12 cellular contexts compared by ENCODE assay signal in genomic region chr7:128915271-128915819, GRCh38. TPM values are rescaled to one million over a fixed set of nuclear protein-coding genes. Genes with fewer than 3 reads are reported as not detected.
DNase-seq lines count a peak whose midpoint lies in the region; ATAC-seq, FAIRE-seq and TF ChIP-seq lines count a peak whose summit lies in the region.
"Had no signal": no experiment of that assay in that cellular context is flagged by ENCODE, and none has a peak within 500 bp of the region (broad histone marks: within the 10 kb centered on the region; RNA-seq: fewer than 3 reads in every experiment).

No MANE protein-coding gene starts in this region.

- no peak for DNase-seq in stimulated activated naive CD8-positive, alpha-beta T cell treated with anti-CD3 and anti-CD28 coated beads, Interleukin-15, Interleukin-2, amounts not matched to agents 100 U/mL and 50 U/mL, for 24 hours
- DNase-seq in GM12878 (ENCODE audit: low read depth, low spot score) (no peak), naive B cell (no peak), foreskin keratinocyte (no peak)

- CTCF ChIA-PET in GM12878 (lab: Yijun Ruan, JAX) = interaction anchor here (0.7 to 1.7 kb wide), 10 partner anchors 10 to 295 kb away, joined by 3 to 6 read pairs (median 4); partner anchors contain the start of gene IRF5

- peak overlapping the region; percentile 35; the same call in 1 of the 2 replicates for H3K9ac ChIP-seq in GM12878 (ENCODE audit: control insufficient read depth, insufficient read depth, low read length)

- RAD21 ChIA-PET in GM12878 (lab: Charles Lee; ENCODE audit: unreplicated experiment) = interaction anchor here (1.0 to 1.8 kb wide), 7 partner anchors 18 to 175 kb away, joined by 3 to 20 read pairs (median 4); no protein-coding TSS in a partner anchor

- TF ChIP-seq CTCF in GM12878 (IDR thresholded peaks at IDR 0.05 in 2 of 3, conservative IDR thresholded peaks at IDR 0.05 in 1 of 3; ENCODE audit: control insufficient read depth in 2 of 3, extremely low read depth in 1 of 3, insufficient read depth in 1 of 3, low read depth in 3 of 3, low read length in 3 of 3) (no peak), foreskin keratinocyte (conservative IDR thresholded peaks at IDR 0.05) (no peak)

- H3K36me3 ChIP-seq in GM12878 (ENCODE audit: control insufficient read depth in 2 of 2, insufficient read depth in 2 of 2, low read length in 1 of 2) = no peaks in the 10 kb centered on the region
- H3K36me3 ChIP-seq: cardiac muscle cell had no signal

- no TSS peak for BruUV-seq in GM12878 (replicated peaks; lab: Mats Ljungman, UMichigan)

- peak overlapping the region; percentile 82 for H3K4me2 ChIP-seq in GM12878 (ENCODE audit: control insufficient read depth, insufficient read depth)

- no peak for TF ChIP-seq EP300 in GM12878 (IDR thresholded peaks at IDR 0.05; ENCODE audit: borderline replicate concordance in 1 of 2, control insufficient read depth in 1 of 2, low read depth in 2 of 2, low read length in 2 of 2)

- no peaks in the 10 kb centered on the region for H3K27me3 ChIP-seq in GM12878 (replicated peaks in 1 of 2; ENCODE audit: control insufficient read depth in 2 of 2, insufficient read depth in 2 of 2, low read length in 1 of 2)
- peaks cover 82% of the 10 kb centered on the region for H3K27me3 ChIP-seq in foreskin keratinocyte

- TF ChIP-seq RAD21 in GM12878 (IDR thresholded peaks at IDR 0.05; ENCODE audit: insufficient read depth, low read depth, low read length) = no peak

- peaks cover 45% of the 10 kb centered on the region for H3K27me3 Mint-ChIP-seq in stimulated activated naive CD8-positive, alpha-beta T cell treated with anti-CD3 and anti-CD28 coated beads, Interleukin-15, Interleukin-2, amounts not matched to agents 100 ng/mL and 50 ng/mL, for 24 hours
- H3K27me3 Mint-ChIP-seq in naive B cell = peaks cover 15 to 40% (median 34%) of the 10 kb centered on the region in 3 donors

- 28% methylated on average over 23 of the region's 34 CpGs for WGBS in GM12878 (ENCODE audit: insufficient coverage, insufficient replicate concordance, low lambda C conversion rate, missing lambda C conversion rate)

- H3K36me3 Mint-ChIP-seq in stimulated activated naive CD8-positive, alpha-beta T cell treated with anti-CD3 and anti-CD28 coated beads, Interleukin-15, Interleukin-2, amounts not matched to agents 100 ng/mL and 50 ng/mL, for 24 hours (ENCODE audit: low read depth) = no peaks in the 10 kb centered on the region
- H3K36me3 Mint-ChIP-seq in naive B cell = no peaks in the 10 kb centered on the region

- peak overlapping the region; percentile 73 for H3K4me3 Mint-ChIP-seq in stimulated activated naive CD8-positive, alpha-beta T cell treated with anti-CD3 and anti-CD28 coated beads, Interleukin-15, Interleukin-2, amounts not matched to agents 100 ng/mL and 50 ng/mL, for 24 hours
- H3K4me3 Mint-ChIP-seq in naive B cell = peak overlapping the region; percentile 80 to 97 (median 86)

- H3K9me3 ChIP-seq in GM12878 (replicated peaks; ENCODE audit: control insufficient read depth, insufficient read depth, low read length) = no peaks in the 10 kb centered on the region

- peak overlapping the region; percentile 48 for H3K27ac Mint-ChIP-seq in stimulated activated naive CD8-positive, alpha-beta T cell treated with anti-CD3 and anti-CD28 coated beads, Interleukin-15, Interleukin-2, amounts not matched to agents 100 ng/mL and 50 ng/mL, for 24 hours
- peak overlapping the region in 4 of 6 donors; percentile 25 to 96 (median 73) for H3K27ac Mint-ChIP-seq in naive B cell

- peak overlapping the region; percentile 77 for H2AFZ ChIP-seq in GM12878 (ENCODE audit: control insufficient read depth, low read depth, low read length)

- in situ Hi-C loops in GM12878 (cut with MboI) = no loop called here

- H3K4me1 ChIP-seq in GM12878 (ENCODE audit: control insufficient read depth, insufficient read depth, low read length) (peaks cover 18% of the 10 kb centered on the region), foreskin keratinocyte (no peaks in the 10 kb centered on the region)

- TF ChIP-seq POLR2A in GM12878 (IDR thresholded peaks at IDR 0.05; ENCODE audit: low read depth, low read length) = no peak

- POLR2A ChIA-PET in GM12878 (lab: Charles Lee) = interaction anchor here (0.8 to 2.1 kb wide), 5 partner anchors 18 to 176 kb away, joined by 3 to 20 read pairs (median 7); partner anchors contain the start of gene IRF5

- H3K27ac ChIP-seq in GM12878 (ENCODE audit: control insufficient read depth, insufficient read depth) = no peak overlapping the region
- H3K27ac ChIP-seq in foreskin keratinocyte = no peak overlapping the region
- H3K27ac ChIP-seq: cardiac muscle cell had no signal

- ATAC-seq in stimulated activated naive CD8-positive, alpha-beta T cell treated with anti-CD3 and anti-CD28 coated beads, Interleukin-15, Interleukin-2, amounts not matched to agents 100 U/mL and 50 U/mL, for 24 hours = no peak
- ATAC-seq in GM12878 = peak; percentile 58
- ATAC-seq in naive B cell (ENCODE audit: low read depth in 2 of 2) = peak; percentile 24 to 26
- no peak for ATAC-seq in HG02852 (IDR thresholded peaks at IDR 0.05; ENCODE audit: unreplicated experiment)
- ATAC-seq in HG03175 (IDR thresholded peaks at IDR 0.05; ENCODE audit: unreplicated experiment) = no peak
- no peak for ATAC-seq in GM18867 (IDR thresholded peaks at IDR 0.05; ENCODE audit: unreplicated experiment)
- ATAC-seq in foreskin keratinocyte = no peak
- ATAC-seq: right cardiac atrium had no signal

- no peaks in the 10 kb centered on the region for H3K9me3 Mint-ChIP-seq in stimulated activated naive CD8-positive, alpha-beta T cell treated with anti-CD3 and anti-CD28 coated beads, Interleukin-15, Interleukin-2, amounts not matched to agents 100 ng/mL and 50 ng/mL, for 24 hours
- no peaks in the 10 kb centered on the region for H3K9me3 Mint-ChIP-seq in naive B cell

- SMC1A ChIA-PET in GM12878 (lab: Charles Lee; ENCODE audit: uncharacterized antibody, unreplicated experiment) = interaction anchor here (0.7 to 1.5 kb wide), 7 partner anchors 19 to 176 kb away, joined by 3 to 14 read pairs (median 4); no protein-coding TSS in a partner anchor

- no peak for FAIRE-seq in GM12878 (lab: Jason Lieb, UNC)
- FAIRE-seq: D721Med had no signal

- peaks cover 9% of the 10 kb centered on the region for H3K4me1 Mint-ChIP-seq in stimulated activated naive CD8-positive, alpha-beta T cell treated with anti-CD3 and anti-CD28 coated beads, Interleukin-15, Interleukin-2, amounts not matched to agents 100 ng/mL and 50 ng/mL, for 24 hours (ENCODE audit: low read depth)
- H3K4me1 Mint-ChIP-seq in naive B cell = peaks cover 12 to 18% (median 12%) of the 10 kb centered on the region in 3 donors

- no peaks in the 10 kb centered on the region for H4K20me1 ChIP-seq in GM12878 (ENCODE audit: control insufficient read depth, insufficient read depth)

- intact Hi-C loops in GM12878 (cut with micrococcal nuclease; ENCODE audit: unreplicated experiment) = no loop called here

- no peaks in the 10 kb centered on the region for H3K79me2 ChIP-seq in GM12878 (ENCODE audit: control insufficient read depth, insufficient read depth, low read length)

- peak overlapping the region; percentile 47; the same call in 1 of the 2 replicates for H3K4me3 ChIP-seq in GM12878
- H3K4me3 ChIP-seq: cardiac muscle cell had no signal

RNA-seq across cellular contexts. Expression of gene KCP, which starts 4.8 kb away (rescaled TPM):
- total RNA-seq in GM12878 (2013; cell fraction: nucleolus; rRNA removed) = 6.2 and 7.5 TPM in 2 replicates
- total RNA-seq in GM12878 (2014; rRNA removed) (2.9 and 4.2 TPM in 2 replicates), GM12878 (2014; rRNA removed; fragmentation: Illumina TruSeq; extraction: Trizol) (1.1 and 1.4 TPM in 2 replicates), GM12878 (2021) (5.6 and 7.8 TPM in 2 replicates), foreskin keratinocyte (0.03 TPM in 1 of 2 replicates, not detected in the other)
- polyA plus RNA-seq in GM12878 (2011; ENCODE audit: low read depth) = 1.4 TPM
- polyA plus RNA-seq in GM12878 (2011; rRNA removed) (0.45 and 0.76 TPM in 2 replicates), GM12878 (2014; fragmentation: Illumina TruSeq; extraction: Trizol) (0.48 and 1.0 TPM in 2 replicates), GM12878 (2014; fragmentation: Nextera tagmentation; extraction: Ambion mirVana) (under 1 TPM; 0.05 to 0.35 TPM), GM12878 (2014; rRNA removed) (6.0 and 7.6 TPM in 2 replicates), GM12878 (2016; fragmentation: Nextera tagmentation; extraction: Ambion mirVana) (1 to 10 TPM; 4.0 to 4.3 TPM), naive B cell (ENCODE audit: low read depth in 6 of 6) (under 1 TPM in 4 of 6 donors, not detected in 2; 0.29 to 0.78 (median 0.37) TPM), foreskin keratinocyte (0.03 TPM in 2 replicates)
- 1.0 and 1.9 TPM in 2 replicates for polyA plus RNA-seq in GM12878 (2011; cell fraction: cytosol; rRNA removed)
- polyA plus RNA-seq in GM12878 (2011; cell fraction: nucleus; rRNA removed) = 17.7 and 21.9 TPM in 2 replicates
- 2.9 and 3.4 TPM in 2 replicates for polyA plus RNA-seq in GM12878 (2012)
- polyA minus RNA-seq in GM12878 (2011; rRNA and poly(A)+ RNA removed) = 1.1 and 2.2 TPM in 2 replicates
- polyA minus RNA-seq in GM12878 (2011; cell fraction: cytosol; rRNA and poly(A)+ RNA removed) = 0.21 and 1.5 TPM in 2 replicates
- polyA minus RNA-seq in GM12878 (2011; cell fraction: nucleus; rRNA and poly(A)+ RNA removed) = 3.5 and 6.1 TPM in 2 replicates
- total RNA-seq: M059J had no signal

RNA-seq across cellular contexts. Expression of gene IRF5, which starts 22.4 kb away (rescaled TPM):
- 65.7 and 75.1 TPM in 2 replicates for total RNA-seq in GM12878 (2013; cell fraction: nucleolus; rRNA removed)
- total RNA-seq in GM12878 (2014; rRNA removed) (81.7 and 90.0 TPM in 2 replicates), GM12878 (2014; rRNA removed; fragmentation: Illumina TruSeq; extraction: Trizol) (33.9 and 36.5 TPM in 2 replicates), GM12878 (2021) (74.6 and 74.9 TPM in 2 replicates), foreskin keratinocyte (0.81 and 1.1 TPM in 2 replicates)
- polyA plus RNA-seq in GM12878 (2011; ENCODE audit: low read depth) = 26.5 TPM
- polyA plus RNA-seq in GM12878 (2011; rRNA removed) (31.5 and 55.1 TPM in 2 replicates), GM12878 (2014; fragmentation: Illumina TruSeq; extraction: Trizol) (23.2 and 39.7 TPM in 2 replicates), GM12878 (2014; fragmentation: Nextera tagmentation; extraction: Ambion mirVana) (1 to 10 TPM; 5.4 to 8.9 TPM), GM12878 (2014; rRNA removed) (68.3 and 71.5 TPM in 2 replicates), GM12878 (2016; fragmentation: Nextera tagmentation; extraction: Ambion mirVana) (10 to 100 TPM; 84.1 to 90.3 TPM), naive B cell (ENCODE audit: low read depth in 6 of 6) (10 to 100 TPM; 54.4 to 78.0 (median 58.5) TPM), foreskin keratinocyte (0.71 and 0.74 TPM in 2 replicates)
- 56.7 and 79.4 TPM in 2 replicates for polyA plus RNA-seq in GM12878 (2011; cell fraction: cytosol; rRNA removed)
- polyA plus RNA-seq in GM12878 (2011; cell fraction: nucleus; rRNA removed) = 213 and 230 TPM in 2 replicates
- polyA plus RNA-seq in GM12878 (2012) = 45.6 and 55.1 TPM in 2 replicates
- polyA minus RNA-seq in GM12878 (2011; rRNA and poly(A)+ RNA removed) = 49.2 and 83.0 TPM in 2 replicates
- 43.8 and 50.8 TPM in 2 replicates for polyA minus RNA-seq in GM12878 (2011; cell fraction: cytosol; rRNA and poly(A)+ RNA removed)
- 46.4 and 73.5 TPM in 2 replicates for polyA minus RNA-seq in GM12878 (2011; cell fraction: nucleus; rRNA and poly(A)+ RNA removed)
- total RNA-seq: cardiac muscle cell had no signal
- polyA plus RNA-seq: cardiac muscle cell had no signal

RNA-seq across cellular contexts. Expression of gene ATP6V1F, which starts 52.7 kb away (rescaled TPM):
- total RNA-seq in GM12878 (2013; cell fraction: nucleolus; rRNA removed) = 10.0 and 12.5 TPM in 2 replicates
- total RNA-seq in GM12878 (2014; rRNA removed) (123 and 126 TPM in 2 replicates), GM12878 (2014; rRNA removed; fragmentation: Illumina TruSeq; extraction: Trizol) (108 and 111 TPM in 2 replicates), GM12878 (2021) (143 and 155 TPM in 2 replicates), foreskin keratinocyte (126 and 133 TPM in 2 replicates)
- polyA plus RNA-seq in GM12878 (2011; ENCODE audit: low read depth) = 304 TPM
- polyA plus RNA-seq in GM12878 (2011; rRNA removed) (121 and 194 TPM in 2 replicates), GM12878 (2014; fragmentation: Illumina TruSeq; extraction: Trizol) (62.7 and 179 TPM in 2 replicates), GM12878 (2014; fragmentation: Nextera tagmentation; extraction: Ambion mirVana) (100 to 1,000 TPM; 246 to 343 TPM), GM12878 (2014; rRNA removed) (211 and 223 TPM in 2 replicates), GM12878 (2016; fragmentation: Nextera tagmentation; extraction: Ambion mirVana) (100 to 1,000 TPM; 286 TPM), naive B cell (ENCODE audit: low read depth in 6 of 6) (100 to 1,000 TPM; 341 to 599 (median 381) TPM), foreskin keratinocyte (266 and 275 TPM in 2 replicates)
- 318 and 402 TPM in 2 replicates for polyA plus RNA-seq in GM12878 (2011; cell fraction: cytosol; rRNA removed)
- polyA plus RNA-seq in GM12878 (2011; cell fraction: nucleus; rRNA removed) = 124 and 144 TPM in 2 replicates
- polyA plus RNA-seq in GM12878 (2012) = 206 and 310 TPM in 2 replicates
- polyA minus RNA-seq in GM12878 (2011; rRNA and poly(A)+ RNA removed) = 40.6 and 67.1 TPM in 2 replicates
- 18.7 and 20.3 TPM in 2 replicates for polyA minus RNA-seq in GM12878 (2011; cell fraction: cytosol; rRNA and poly(A)+ RNA removed)
- 17.5 and 22.7 TPM in 2 replicates for polyA minus RNA-seq in GM12878 (2011; cell fraction: nucleus; rRNA and poly(A)+ RNA removed)

Comparison
In these comparisons a context has a peak if more than half of its experiments do, and no peak if none do; other contexts are left out.
1. ATAC-seq: peak in GM12878 (single experiment) and naive B cell (2 of 2); none in stimulated activated naive CD8-positive, alpha-beta T cell treated with anti-CD3 and anti-CD28 coated beads, Interleukin-15, Interleukin-2, amounts not matched to agents 100 U/mL and 50 U/mL, for 24 hours (single experiment), HG02852 (single experiment), HG03175 (single experiment), GM18867 (single experiment) and foreskin keratinocyte (single experiment).